In genomic region chr3:123961508-123961856, GRCh38 we compare ENCODE assay signal across 8 cellular contexts. TPM values are rescaled to one million over a fixed set of nuclear protein-coding genes. Genes with fewer than 3 reads are reported as not detected.
DNase-seq lines count a peak whose midpoint lies in the region.

No MANE protein-coding gene starts in this region.

- DNase-seq in T-helper 2 cell treated with Interferon-gamma antibody and Interleukin-4, amounts not matched to agents 5 μg/mL and 100 μg/mL, for 36 hours (ENCODE audit: low spot score): no peak
- DNase-seq in T-helper 2 cell: no peak
- no peak for DNase-seq in activated naive CD8-positive, alpha-beta T cell treated with anti-CD3 and anti-CD28 coated beads for 36 hours
- DNase-seq in substantia nigra (lab: John Stamatoyannopoulos, UW): no peak
- DNase-seq in CD1c-positive myeloid dendritic cell (ENCODE audit: extremely low spot score): no peak
- DNase-seq in activated gamma-delta T cell treated with Interleukin-2 at 50 U/mL for 16 hours: no peak
- no peak for DNase-seq in NCI-H2171 (lab: John Stamatoyannopoulos, UW)

- H3K4me1 Mint-ChIP-seq in T-helper 2 cell treated with Interferon-gamma antibody and Interleukin-4, amounts not matched to agents 5 μg/mL and 100 μg/mL, for 36 hours (ENCODE audit: low read depth): peaks cover 22% of the 10 kb centered on the region
- H3K4me1 Mint-ChIP-seq in activated naive CD8-positive, alpha-beta T cell treated with anti-CD3 and anti-CD28 coated beads for 36 hours: peaks cover 25% of the 10 kb centered on the region

- H3K36me3 Mint-ChIP-seq in T-helper 2 cell treated with Interferon-gamma antibody and Interleukin-4, amounts not matched to agents 5 μg/mL and 100 μg/mL, for 36 hours (ENCODE audit: low read depth): peaks cover 2% of the 10 kb centered on the region
- H3K36me3 Mint-ChIP-seq in activated naive CD8-positive, alpha-beta T cell treated with anti-CD3 and anti-CD28 coated beads for 36 hours: peaks cover 7% of the 10 kb centered on the region

- H3K4me3 Mint-ChIP-seq in T-helper 2 cell treated with Interferon-gamma antibody and Interleukin-4, amounts not matched to agents 5 μg/mL and 100 μg/mL, for 36 hours: peak overlapping the region; percentile 96
- peak overlapping the region; percentile 97 for H3K4me3 Mint-ChIP-seq in activated naive CD8-positive, alpha-beta T cell treated with anti-CD3 and anti-CD28 coated beads for 36 hours

- no peaks in the 10 kb centered on the region for H3K27me3 ChIP-seq in layer of hippocampus (ENCODE audit: control insufficient read depth, insufficient read depth, low read length)

- H3K27me3 Mint-ChIP-seq in T-helper 2 cell treated with Interferon-gamma antibody and Interleukin-4, amounts not matched to agents 5 μg/mL and 100 μg/mL, for 36 hours (ENCODE audit: low read depth): peaks cover 33% of the 10 kb centered on the region
- H3K27me3 Mint-ChIP-seq in activated naive CD8-positive, alpha-beta T cell treated with anti-CD3 and anti-CD28 coated beads for 36 hours: peaks cover 12% of the 10 kb centered on the region

- H3K9me3 Mint-ChIP-seq in T-helper 2 cell treated with Interferon-gamma antibody and Interleukin-4, amounts not matched to agents 5 μg/mL and 100 μg/mL, for 36 hours: no peaks in the 10 kb centered on the region
- H3K9me3 Mint-ChIP-seq in activated naive CD8-positive, alpha-beta T cell treated with anti-CD3 and anti-CD28 coated beads for 36 hours: no peaks in the 10 kb centered on the region

- H3K27ac ChIP-seq in layer of hippocampus (ENCODE audit: low read depth, low read length): peak overlapping the region; percentile 1
- peak overlapping the region; percentile 53 for H3K27ac ChIP-seq in substantia nigra (ENCODE audit: low read depth, low read length, poor library complexity, severe bottlenecking)

- H3K27ac Mint-ChIP-seq in T-helper 2 cell treated with Interferon-gamma antibody and Interleukin-4, amounts not matched to agents 5 μg/mL and 100 μg/mL, for 36 hours: peak overlapping the region; percentile 95
- no peak overlapping the region for H3K27ac Mint-ChIP-seq in activated naive CD8-positive, alpha-beta T cell treated with anti-CD3 and anti-CD28 coated beads for 36 hours

RNA-seq across cellular contexts. Expression of gene CCDC14, which starts 0.5 kb away (rescaled TPM):
- 10 to 100 TPM; 36.3 to 40.5 TPM for total RNA-seq in activated naive CD8-positive, alpha-beta T cell treated with anti-CD3 and anti-CD28 coated beads for 36 hours

RNA-seq across cellular contexts. Expression of gene ROPN1, which starts 30.4 kb away (rescaled TPM):
- not detected for total RNA-seq in activated naive CD8-positive, alpha-beta T cell treated with anti-CD3 and anti-CD28 coated beads for 36 hours
